Comparison of ENCODE assay signal across 8 cellular contexts in the genomic region with DNA sequence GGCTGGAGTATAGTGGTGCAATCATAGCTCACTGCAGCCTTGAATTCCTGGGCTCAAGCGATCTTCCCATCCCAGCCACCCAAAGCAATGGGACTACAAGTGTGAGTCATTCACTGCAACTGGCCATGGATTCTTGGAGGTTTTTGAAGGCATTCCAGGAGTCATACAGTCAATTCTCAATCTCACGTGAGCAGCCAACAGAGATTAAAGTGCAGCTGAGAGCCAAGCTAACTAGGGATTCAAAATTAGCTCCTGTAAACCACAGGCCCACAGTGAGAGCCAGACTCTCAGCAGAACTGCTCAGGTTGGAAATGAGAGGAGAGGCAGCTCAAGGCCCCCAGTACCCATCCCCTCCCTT. TPM values are rescaled to one million over a fixed set of nuclear protein-coding genes. Genes with fewer than 3 reads are reported as not detected.
DNase-seq lines count a peak whose midpoint lies in the region; ATAC-seq and FAIRE-seq lines count a peak whose summit lies in the region.

No MANE protein-coding gene starts in this region.

- DNase-seq in activated T-cell treated with anti-CD3 and anti-CD28 coated beads, Interleukin-2, amount 50 U/mL, for 72 hours: no peak
- DNase-seq in activated T-cell treated with anti-CD3 and anti-CD28 coated beads for 4 hours (no peak), amniotic epithelial cell (ENCODE audit: low read depth) (peak; percentile 96), islet precursor cell (peak; percentile 92), urothelium cell line (ENCODE audit: low spot score) (peak; percentile 69), SIG-M5 (lab: John Stamatoyannopoulos, UW) (no peak)

- H3K4me1 Mint-ChIP-seq in activated T-cell treated with anti-CD3 and anti-CD28 coated beads, Interleukin-2, amount 50 U/mL, for 72 hours (ENCODE audit: low read depth): peaks cover 76% of the 10 kb centered on the region

- H3K27ac Mint-ChIP-seq in activated T-cell treated with anti-CD3 and anti-CD28 coated beads, Interleukin-2, amount 50 U/mL, for 72 hours: peak overlapping the region; percentile 81

- peak overlapping the region; percentile 72 to 89 for H3K4me3 Mint-ChIP-seq in activated T-cell treated with anti-CD3 and anti-CD28 coated beads, Interleukin-2, amount 50 U/mL, for 72 hours

- no peak for FAIRE-seq in urothelium cell line (lab: Jason Lieb, UNC)

- peaks cover 2% of the 10 kb centered on the region in 2 donors for H3K9me3 Mint-ChIP-seq in activated T-cell treated with anti-CD3 and anti-CD28 coated beads, Interleukin-2, amount 50 U/mL, for 72 hours

- no peaks in the 10 kb centered on the region for H3K27me3 Mint-ChIP-seq in activated T-cell treated with anti-CD3 and anti-CD28 coated beads, Interleukin-2, amount 50 U/mL, for 72 hours (ENCODE audit: low read depth)

- ATAC-seq in activated T-cell treated with anti-CD3 and anti-CD28 coated beads, Interleukin-2, amount 50 U/mL, for 72 hours (replicated peaks in 1 of 2): peak; percentile 11 to 16
- no peak for ATAC-seq in HG03439 (IDR thresholded peaks at IDR 0.05; ENCODE audit: unreplicated experiment)
- no peak for ATAC-seq in GM18870 (IDR thresholded peaks at IDR 0.05; ENCODE audit: unreplicated experiment)

- H3K36me3 Mint-ChIP-seq in activated T-cell treated with anti-CD3 and anti-CD28 coated beads, Interleukin-2, amount 50 U/mL, for 72 hours (ENCODE audit: insufficient read depth in 2 of 2): peaks cover 15 to 37% of the 10 kb centered on the region in 2 donors

RNA-seq across cellular contexts. Expression of a gene that starts 30.2 kb away (rescaled TPM):
- 100 to 1,000 TPM; 276 to 279 TPM for total RNA-seq in activated T-cell treated with anti-CD3 and anti-CD28 coated beads, Interleukin-2, amount 50 U/mL, for 72 hours

Comparison
In these comparisons a context has a peak if more than half of its experiments do, and no peak if none do; other contexts are left out.
1. ATAC-seq: peak in activated T-cell treated with anti-CD3 and anti-CD28 coated beads, Interleukin-2, amount 50 U/mL, for 72 hours (2 of 2); none in HG03439 (single experiment) and GM18870 (single experiment).
2. DNase-seq: peak in amniotic epithelial cell (single experiment), islet precursor cell (single experiment) and urothelium cell line (single experiment); none in activated T-cell treated with anti-CD3 and anti-CD28 coated beads, Interleukin-2, amount 50 U/mL, for 72 hours (0 of 2), activated T-cell treated with anti-CD3 and anti-CD28 coated beads for 4 hours (single experiment) and SIG-M5 (single experiment).